In genomic region chr16:29472065-29472464, GRCh38 we compare ENCODE assay signal across 7 cellular contexts. TPM values are rescaled to one million over a fixed set of nuclear protein-coding genes. Genes with fewer than 3 reads are reported as not detected.
DNase-seq lines count a peak whose midpoint lies in the region; ATAC-seq and TF ChIP-seq lines count a peak whose summit lies in the region.
"Not testable (repeated sequence)": the region's sequence is repeated elsewhere in the genome, so short reads cannot be mapped to it uniquely, and the experiment has no call there.

No MANE protein-coding gene starts in this region.

- H3K4me3 ChIP-seq in CD8-positive, alpha-beta T cell (ENCODE audit: low read depth, low read length); mucosa of descending colon; psoas muscle: not testable (repeated sequence)

- H3K4me1 Mint-ChIP-seq in CD8-positive, alpha-beta T cell (ENCODE audit: low read depth); activated CD8-positive, alpha-beta memory T cell treated with anti-CD3 and anti-CD28 coated beads, Interleukin-2, amount 10 ng/mL, durations not matched to agents 7 days and 5 days; activated naive CD8-positive, alpha-beta T cell treated with anti-CD3 and anti-CD28 coated beads, Interleukin-2, amount 10 ng/mL, durations not matched to agents 7 days and 5 days; stimulated activated naive CD8-positive, alpha-beta T cell treated with anti-CD3 and anti-CD28 coated beads, Interleukin-15, amount 100 ng/mL, for 72 hours: not testable (repeated sequence)

- DNase-seq in CD8-positive, alpha-beta T cell; activated CD8-positive, alpha-beta memory T cell treated with anti-CD3 and anti-CD28 coated beads, Interleukin-2, amount 10 ng/mL, durations not matched to agents 7 days and 5 days; activated naive CD8-positive, alpha-beta T cell treated with anti-CD3 and anti-CD28 coated beads, Interleukin-2, amount 10 ng/mL, durations not matched to agents 7 days and 5 days; mucosa of descending colon; psoas muscle; stimulated activated naive CD8-positive, alpha-beta T cell treated with anti-CD3 and anti-CD28 coated beads, Interleukin-15, amount 100 ng/mL, for 72 hours: not testable (repeated sequence)

- intact Hi-C loops in CD8-positive, alpha-beta T cell (cut with DNase I, micrococcal nuclease); mucosa of descending colon (cut with DNase I, micrococcal nuclease); psoas muscle (cut with DNase I): not testable (repeated sequence)

- TF ChIP-seq CTCF in CD8-positive, alpha-beta T cell (IDR thresholded peaks at IDR 0.05); mucosa of descending colon (IDR thresholded peaks at IDR 0.05); psoas muscle (IDR thresholded peaks at IDR 0.05): not testable (repeated sequence)

- H3K27ac Mint-ChIP-seq in CD8-positive, alpha-beta T cell; activated CD8-positive, alpha-beta memory T cell treated with anti-CD3 and anti-CD28 coated beads, Interleukin-2, amount 10 ng/mL, durations not matched to agents 7 days and 5 days; activated naive CD8-positive, alpha-beta T cell treated with anti-CD3 and anti-CD28 coated beads, Interleukin-2, amount 10 ng/mL, durations not matched to agents 7 days and 5 days; stimulated activated naive CD8-positive, alpha-beta T cell treated with anti-CD3 and anti-CD28 coated beads, Interleukin-15, amount 100 ng/mL, for 72 hours: not testable (repeated sequence)

- not testable (repeated sequence) for H3K36me3 Mint-ChIP-seq in CD8-positive, alpha-beta T cell; activated CD8-positive, alpha-beta memory T cell treated with anti-CD3 and anti-CD28 coated beads, Interleukin-2, amount 10 ng/mL, durations not matched to agents 7 days and 5 days; activated naive CD8-positive, alpha-beta T cell treated with anti-CD3 and anti-CD28 coated beads, Interleukin-2, amount 10 ng/mL, durations not matched to agents 7 days and 5 days

- WGBS in psoas muscle, 3 donors: no CpG with 5 or more reads among the region's 4 CpGs

- peak; percentile 61 for ATAC-seq in CD8-positive, alpha-beta T cell
- ATAC-seq in activated CD4-positive, CD25-positive, alpha-beta regulatory T cell treated with anti-CD3 and anti-CD28 coated beads, Interleukin-2, amount 50 U/mL, for 24 hours: peak; percentile 19 to 25
- peak; percentile 43 for ATAC-seq in activated CD8-positive, alpha-beta memory T cell treated with anti-CD3 and anti-CD28 coated beads, Interleukin-2, amount 10 ng/mL, durations not matched to agents 7 days and 5 days
- ATAC-seq in activated naive CD8-positive, alpha-beta T cell treated with anti-CD3 and anti-CD28 coated beads, Interleukin-2, amount 10 ng/mL, durations not matched to agents 7 days and 5 days (ENCODE audit: low read depth): peak; percentile 73
- ATAC-seq in mucosa of descending colon (peak; percentile 27), psoas muscle (peak; percentile 85 to 86 (median 86))
- ATAC-seq in stimulated activated naive CD8-positive, alpha-beta T cell treated with anti-CD3 and anti-CD28 coated beads, Interleukin-15, amount 100 ng/mL, for 72 hours: peak; percentile 70

- not testable (repeated sequence) for H3K4me1 ChIP-seq in CD8-positive, alpha-beta T cell (ENCODE audit: insufficient read depth, low read length); mucosa of descending colon (ENCODE audit: low read depth); psoas muscle

- H3K27me3 ChIP-seq in CD8-positive, alpha-beta T cell (ENCODE audit: insufficient read depth, low read length); psoas muscle (ENCODE audit: insufficient read depth in 3 of 3, low read length in 2 of 3): not testable (repeated sequence)

- not testable (repeated sequence) for H3K36me3 ChIP-seq in CD8-positive, alpha-beta T cell (ENCODE audit: insufficient read depth, low read length); mucosa of descending colon (ENCODE audit: low read depth); psoas muscle (ENCODE audit: insufficient read depth in 1 of 2, low read depth in 1 of 2)

- CTCF ChIA-PET in CD8-positive, alpha-beta T cell (lab: Charles Lee); activated CD8-positive, alpha-beta memory T cell treated with anti-CD3 and anti-CD28 coated beads, Interleukin-2, amount 10 ng/mL, durations not matched to agents 7 days and 5 days (lab: Charles Lee): not testable (repeated sequence)

- H3K9me3 Mint-ChIP-seq in CD8-positive, alpha-beta T cell; activated CD8-positive, alpha-beta memory T cell treated with anti-CD3 and anti-CD28 coated beads, Interleukin-2, amount 10 ng/mL, durations not matched to agents 7 days and 5 days (ENCODE audit: low read depth); activated naive CD8-positive, alpha-beta T cell treated with anti-CD3 and anti-CD28 coated beads, Interleukin-2, amount 10 ng/mL, durations not matched to agents 7 days and 5 days; stimulated activated naive CD8-positive, alpha-beta T cell treated with anti-CD3 and anti-CD28 coated beads, Interleukin-15, amount 100 ng/mL, for 72 hours: not testable (repeated sequence)

- not testable (repeated sequence) for H3K9me3 ChIP-seq in CD8-positive, alpha-beta T cell (ENCODE audit: low read length); mucosa of descending colon; psoas muscle

- H3K27me3 Mint-ChIP-seq in CD8-positive, alpha-beta T cell (ENCODE audit: low read depth); activated CD8-positive, alpha-beta memory T cell treated with anti-CD3 and anti-CD28 coated beads, Interleukin-2, amount 10 ng/mL, durations not matched to agents 7 days and 5 days; activated naive CD8-positive, alpha-beta T cell treated with anti-CD3 and anti-CD28 coated beads, Interleukin-2, amount 10 ng/mL, durations not matched to agents 7 days and 5 days; stimulated activated naive CD8-positive, alpha-beta T cell treated with anti-CD3 and anti-CD28 coated beads, Interleukin-15, amount 100 ng/mL, for 72 hours: not testable (repeated sequence)

- POLR2A ChIA-PET in CD8-positive, alpha-beta T cell (lab: Charles Lee); activated naive CD8-positive, alpha-beta T cell treated with anti-CD3 and anti-CD28 coated beads, Interleukin-2, amount 10 ng/mL, durations not matched to agents 7 days and 5 days (lab: Charles Lee): not testable (repeated sequence)

- H3K27ac ChIP-seq in CD8-positive, alpha-beta T cell (ENCODE audit: low read depth, low read length); psoas muscle: not testable (repeated sequence)

- H3K4me3 Mint-ChIP-seq in CD8-positive, alpha-beta T cell; activated CD8-positive, alpha-beta memory T cell treated with anti-CD3 and anti-CD28 coated beads, Interleukin-2, amount 10 ng/mL, durations not matched to agents 7 days and 5 days; activated naive CD8-positive, alpha-beta T cell treated with anti-CD3 and anti-CD28 coated beads, Interleukin-2, amount 10 ng/mL, durations not matched to agents 7 days and 5 days; stimulated activated naive CD8-positive, alpha-beta T cell treated with anti-CD3 and anti-CD28 coated beads, Interleukin-15, amount 100 ng/mL, for 72 hours: not testable (repeated sequence)

RNA-seq across cellular contexts. Expression of gene SULT1A4, which starts 12.4 kb away (rescaled TPM):
- total RNA-seq in CD8-positive, alpha-beta T cell: 1 to 10 TPM; 1.4 to 3.6 TPM
- total RNA-seq in activated CD8-positive, alpha-beta memory T cell treated with anti-CD3 and anti-CD28 coated beads, Interleukin-2, amount 10 ng/mL, durations not matched to agents 7 days and 5 days: 1 to 10 TPM; 1.4 to 2.2 TPM
- total RNA-seq in activated naive CD8-positive, alpha-beta T cell treated with anti-CD3 and anti-CD28 coated beads, Interleukin-2, amount 10 ng/mL, durations not matched to agents 7 days and 5 days: 1 to 10 TPM; 1.5 to 2.4 TPM
- total RNA-seq in mucosa of descending colon (10 to 100 TPM; 13.1 to 43.2 (median 39.6) TPM), psoas muscle (1 to 10 TPM in 3 of 4 donors, not detected in 1; 2.1 to 8.3 (median 5.7) TPM)
- polyA plus RNA-seq in psoas muscle: 1 to 10 TPM; 6.1 to 9.1 (median 8.1) TPM

RNA-seq across cellular contexts. Expression of gene SLX1B, which starts 17.7 kb away (rescaled TPM):
- 10 to 100 TPM; 15.6 to 21.1 TPM for total RNA-seq in CD8-positive, alpha-beta T cell
- total RNA-seq in activated CD8-positive, alpha-beta memory T cell treated with anti-CD3 and anti-CD28 coated beads, Interleukin-2, amount 10 ng/mL, durations not matched to agents 7 days and 5 days: 10 to 100 TPM; 34.9 to 51.6 TPM
- total RNA-seq in activated naive CD8-positive, alpha-beta T cell treated with anti-CD3 and anti-CD28 coated beads, Interleukin-2, amount 10 ng/mL, durations not matched to agents 7 days and 5 days: 10 to 100 TPM; 19.9 to 68.2 TPM
- total RNA-seq in mucosa of descending colon (10 to 100 TPM; 14.1 to 88.0 (median 37.2) TPM), psoas muscle (10 to 100 TPM in 2 of 4 donors, 1 to 10 TPM in 2; 2.2 to 28.7 (median 11.3) TPM)
- polyA plus RNA-seq in psoas muscle: 10 to 100 TPM; 21.6 to 40.4 (median 35.4) TPM

RNA-seq across cellular contexts. Expression of gene BOLA2, which starts 17.9 kb away (rescaled TPM):
- 10 to 100 TPM in 1 of 2 experiments, 1 to 10 TPM in 1; 9.5 to 10.5 TPM for total RNA-seq in CD8-positive, alpha-beta T cell
- 10 to 100 TPM; 11.0 to 12.3 TPM for total RNA-seq in activated CD8-positive, alpha-beta memory T cell treated with anti-CD3 and anti-CD28 coated beads, Interleukin-2, amount 10 ng/mL, durations not matched to agents 7 days and 5 days
- total RNA-seq in activated naive CD8-positive, alpha-beta T cell treated with anti-CD3 and anti-CD28 coated beads, Interleukin-2, amount 10 ng/mL, durations not matched to agents 7 days and 5 days: 10 to 100 TPM in 1 of 2 experiments, 1 to 10 TPM in 1; 8.6 to 12.1 TPM
- 10 to 100 TPM in 2 of 3 donors, 1 to 10 TPM in 1; 4.6 to 11.3 (median 10.1) TPM for total RNA-seq in mucosa of descending colon
- total RNA-seq in psoas muscle: 1 to 10 TPM; 1.5 to 5.7 (median 3.1) TPM
- polyA plus RNA-seq in psoas muscle: 10 to 100 TPM; 11.0 to 47.2 (median 19.2) TPM

RNA-seq across cellular contexts. Expression of gene NPIPB12, which starts 34.1 kb away (rescaled TPM):
- 100 to 1,000 TPM; 119 to 128 TPM for total RNA-seq in CD8-positive, alpha-beta T cell
- 100 to 1,000 TPM in 1 of 2 experiments, 10 to 100 TPM in 1; 95.3 to 139 TPM for total RNA-seq in activated CD8-positive, alpha-beta memory T cell treated with anti-CD3 and anti-CD28 coated beads, Interleukin-2, amount 10 ng/mL, durations not matched to agents 7 days and 5 days
- 100 to 1,000 TPM; 105 to 121 TPM for total RNA-seq in activated naive CD8-positive, alpha-beta T cell treated with anti-CD3 and anti-CD28 coated beads, Interleukin-2, amount 10 ng/mL, durations not matched to agents 7 days and 5 days
- total RNA-seq in mucosa of descending colon (100 to 1,000 TPM in 2 of 3 donors, 10 to 100 TPM in 1; 56.8 to 107 (median 103) TPM), psoas muscle (10 to 100 TPM; 13.6 to 27.1 (median 22.5) TPM)
- polyA plus RNA-seq in psoas muscle: 10 to 100 TPM; 10.7 to 19.4 (median 19.0) TPM

Comparison
In these comparisons a context has a peak if more than half of its experiments do, and no peak if none do; other contexts are left out.
1. ATAC-seq: peak in every context shown above with its lines; median percentile 86 in psoas muscle; 73 in activated naive CD8-positive, alpha-beta T cell treated with anti-CD3 and anti-CD28 coated beads, Interleukin-2, amount 10 ng/mL, durations not matched to agents 7 days and 5 days; 70 in stimulated activated naive CD8-positive, alpha-beta T cell treated with anti-CD3 and anti-CD28 coated beads, Interleukin-15, amount 100 ng/mL, for 72 hours; 61 in CD8-positive, alpha-beta T cell; 43 in activated CD8-positive, alpha-beta memory T cell treated with anti-CD3 and anti-CD28 coated beads, Interleukin-2, amount 10 ng/mL, durations not matched to agents 7 days and 5 days; 27 in mucosa of descending colon; 22 in activated CD4-positive, CD25-positive, alpha-beta regulatory T cell treated with anti-CD3 and anti-CD28 coated beads, Interleukin-2, amount 50 U/mL, for 24 hours.